In genomic region chr2:28390857-28391563, GRCh38 we compare ENCODE assay signal across 1 cellular context.
TF ChIP-seq lines count a peak whose summit lies in the region.

No MANE protein-coding gene starts in this region.

TF ChIP-seq in HepG2, 621 proteins besides CTCF, POLR2A, EP300 and RAD21 (continued from another document and continues in another):
- TF ChIP-seq, protein P1, sequence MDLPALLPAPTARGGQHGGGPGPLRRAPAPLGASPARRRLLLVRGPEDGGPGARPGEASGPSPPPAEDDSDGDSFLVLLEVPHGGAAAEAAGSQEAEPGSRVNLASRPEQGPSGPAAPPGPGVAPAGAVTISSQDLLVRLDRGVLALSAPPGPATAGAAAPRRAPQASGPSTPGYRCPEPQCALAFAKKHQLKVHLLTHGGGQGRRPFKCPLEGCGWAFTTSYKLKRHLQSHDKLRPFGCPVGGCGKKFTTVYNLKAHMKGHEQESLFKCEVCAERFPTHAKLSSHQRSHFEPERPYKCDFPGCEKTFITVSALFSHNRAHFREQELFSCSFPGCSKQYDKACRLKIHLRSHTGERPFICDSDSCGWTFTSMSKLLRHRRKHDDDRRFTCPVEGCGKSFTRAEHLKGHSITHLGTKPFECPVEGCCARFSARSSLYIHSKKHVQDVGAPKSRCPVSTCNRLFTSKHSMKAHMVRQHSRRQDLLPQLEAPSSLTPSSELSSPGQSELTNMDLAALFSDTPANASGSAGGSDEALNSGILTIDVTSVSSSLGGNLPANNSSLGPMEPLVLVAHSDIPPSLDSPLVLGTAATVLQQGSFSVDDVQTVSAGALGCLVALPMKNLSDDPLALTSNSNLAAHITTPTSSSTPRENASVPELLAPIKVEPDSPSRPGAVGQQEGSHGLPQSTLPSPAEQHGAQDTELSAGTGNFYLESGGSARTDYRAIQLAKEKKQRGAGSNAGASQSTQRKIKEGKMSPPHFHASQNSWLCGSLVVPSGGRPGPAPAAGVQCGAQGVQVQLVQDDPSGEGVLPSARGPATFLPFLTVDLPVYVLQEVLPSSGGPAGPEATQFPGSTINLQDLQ (CRISPR knock-in tag; IDR thresholded peaks at IDR 0.05): 0 out of 2 replicates have a peak, but pooled peaks have one; percentile 47
- TF ChIP-seq ZNF609 (CRISPR knock-in tag; IDR thresholded peaks at IDR 0.05; ENCODE audit: borderline replicate concordance) (no peak), FOXK2 (IDR thresholded peaks at IDR 0.05) (no peak), CEBPZ (IDR thresholded peaks at IDR 0.05; ENCODE audit: low read length) (no peak), ZNF260 (CRISPR knock-in tag; IDR thresholded peaks at IDR 0.05; ENCODE audit: borderline replicate concordance, low read depth) (peak; percentile 2; the same call in 1 of the 2 replicates), NFYC (CRISPR knock-in tag; IDR thresholded peaks at IDR 0.05) (peak; percentile 10; the same call in 1 of the 2 replicates), BRCA1 (CRISPR knock-in tag; IDR thresholded peaks at IDR 0.05) (0 out of 2 replicates have a peak, but pooled peaks have one; percentile 57), ZNF83 (CRISPR knock-in tag; IDR thresholded peaks at IDR 0.05; ENCODE audit: borderline replicate concordance) (no peak), CREB1 (IDR thresholded peaks at IDR 0.05) (no peak), CREB1 (CRISPR knock-in tag; IDR thresholded peaks at IDR 0.05) (no peak), CBX5 (CRISPR knock-in tag; IDR thresholded peaks at IDR 0.05; ENCODE audit: borderline replicate concordance) (no peak), CHD4 (IDR thresholded peaks at IDR 0.05; ENCODE audit: borderline replicate concordance, low read length) (peak; percentile 95), ZNF878 (CRISPR knock-in tag; IDR thresholded peaks at IDR 0.05) (0 out of 2 replicates have a peak, but pooled peaks have one; percentile 84), ZFX (CRISPR knock-in tag; IDR thresholded peaks at IDR 0.05; ENCODE audit: low read depth) (peak; percentile 72), ZFP82 (CRISPR knock-in tag; IDR thresholded peaks at IDR 0.05; ENCODE audit: borderline replicate concordance) (0 out of 2 replicates have a peak, but pooled peaks have one; percentile 42), NFIC (IDR thresholded peaks at IDR 0.05; ENCODE audit: low read length) (no peak), KLF9 (CRISPR knock-in tag; IDR thresholded peaks at IDR 0.05; ENCODE audit: low read depth) (peak; percentile 29; the same call in 1 of the 2 replicates), CREB3 (CRISPR knock-in tag; IDR thresholded peaks at IDR 0.05) (peak; percentile 88; the same call in 1 of the 2 replicates), KMT2B (CRISPR knock-in tag; IDR thresholded peaks at IDR 0.05) (no peak), ELF3 (CRISPR knock-in tag; IDR thresholded peaks at IDR 0.05) (no peak), NCOA1 (CRISPR knock-in tag; IDR thresholded peaks at IDR 0.05) (peak; percentile 61; the same call in 1 of the 2 replicates), TRIM24 (CRISPR knock-in tag; IDR thresholded peaks at IDR 0.05) (no peak), RBM22 (optimal IDR thresholded peaks at IDR 0.05; ENCODE audit: low read length) (no peak), WIZ (CRISPR knock-in tag; IDR thresholded peaks at IDR 0.05) (no peak), REPIN1 (CRISPR knock-in tag; IDR thresholded peaks at IDR 0.05; ENCODE audit: borderline replicate concordance, low read depth) (peak; percentile 39; the same call in 1 of the 2 replicates)
- TF ChIP-seq, protein P2, sequence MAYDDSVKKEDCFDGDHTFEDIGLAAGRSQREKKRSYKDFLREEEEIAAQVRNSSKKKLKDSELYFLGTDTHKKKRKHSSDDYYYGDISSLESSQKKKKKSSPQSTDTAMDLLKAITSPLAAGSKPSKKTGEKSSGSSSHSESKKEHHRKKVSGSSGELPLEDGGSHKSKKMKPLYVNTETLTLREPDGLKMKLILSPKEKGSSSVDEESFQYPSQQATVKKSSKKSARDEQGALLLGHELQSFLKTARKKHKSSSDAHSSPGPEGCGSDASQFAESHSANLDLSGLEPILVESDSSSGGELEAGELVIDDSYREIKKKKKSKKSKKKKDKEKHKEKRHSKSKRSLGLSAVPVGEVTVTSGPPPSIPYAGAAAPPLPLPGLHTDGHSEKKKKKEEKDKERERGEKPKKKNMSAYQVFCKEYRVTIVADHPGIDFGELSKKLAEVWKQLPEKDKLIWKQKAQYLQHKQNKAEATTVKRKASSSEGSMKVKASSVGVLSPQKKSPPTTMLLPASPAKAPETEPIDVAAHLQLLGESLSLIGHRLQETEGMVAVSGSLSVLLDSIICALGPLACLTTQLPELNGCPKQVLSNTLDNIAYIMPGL (CRISPR knock-in tag; IDR thresholded peaks at IDR 0.05; ENCODE audit: borderline replicate concordance in 1 of 2, low read depth in 1 of 2): peak in 1 of 2 experiments; percentile 34; a peak in 1 of 4 replicates
- TF ChIP-seq, protein P3, sequence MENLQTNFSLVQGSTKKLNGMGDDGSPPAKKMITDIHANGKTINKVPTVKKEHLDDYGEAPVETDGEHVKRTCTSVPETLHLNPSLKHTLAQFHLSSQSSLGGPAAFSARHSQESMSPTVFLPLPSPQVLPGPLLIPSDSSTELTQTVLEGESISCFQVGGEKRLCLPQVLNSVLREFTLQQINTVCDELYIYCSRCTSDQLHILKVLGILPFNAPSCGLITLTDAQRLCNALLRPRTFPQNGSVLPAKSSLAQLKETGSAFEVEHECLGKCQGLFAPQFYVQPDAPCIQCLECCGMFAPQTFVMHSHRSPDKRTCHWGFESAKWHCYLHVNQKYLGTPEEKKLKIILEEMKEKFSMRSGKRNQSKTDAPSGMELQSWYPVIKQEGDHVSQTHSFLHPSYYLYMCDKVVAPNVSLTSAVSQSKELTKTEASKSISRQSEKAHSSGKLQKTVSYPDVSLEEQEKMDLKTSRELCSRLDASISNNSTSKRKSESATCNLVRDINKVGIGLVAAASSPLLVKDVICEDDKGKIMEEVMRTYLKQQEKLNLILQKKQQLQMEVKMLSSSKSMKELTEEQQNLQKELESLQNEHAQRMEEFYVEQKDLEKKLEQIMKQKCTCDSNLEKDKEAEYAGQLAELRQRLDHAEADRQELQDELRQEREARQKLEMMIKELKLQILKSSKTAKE (CRISPR knock-in tag; IDR thresholded peaks at IDR 0.05; ENCODE audit: borderline replicate concordance): 0 out of 2 replicates have a peak, but pooled peaks have one; percentile 55
- TF ChIP-seq, protein P4, sequence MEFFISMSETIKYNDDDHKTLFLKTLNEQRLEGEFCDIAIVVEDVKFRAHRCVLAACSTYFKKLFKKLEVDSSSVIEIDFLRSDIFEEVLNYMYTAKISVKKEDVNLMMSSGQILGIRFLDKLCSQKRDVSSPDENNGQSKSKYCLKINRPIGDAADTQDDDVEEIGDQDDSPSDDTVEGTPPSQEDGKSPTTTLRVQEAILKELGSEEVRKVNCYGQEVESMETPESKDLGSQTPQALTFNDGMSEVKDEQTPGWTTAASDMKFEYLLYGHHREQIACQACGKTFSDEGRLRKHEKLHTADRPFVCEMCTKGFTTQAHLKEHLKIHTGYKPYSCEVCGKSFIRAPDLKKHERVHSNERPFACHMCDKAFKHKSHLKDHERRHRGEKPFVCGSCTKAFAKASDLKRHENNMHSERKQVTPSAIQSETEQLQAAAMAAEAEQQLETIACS (CRISPR knock-in tag; IDR thresholded peaks at IDR 0.05): peak; percentile 71
